16 cellular contexts compared by ENCODE assay signal in genomic region chr16:48386559-48387312, GRCh38. TPM values are rescaled to one million over a fixed set of nuclear protein-coding genes. Genes with fewer than 3 reads are reported as not detected.
DNase-seq lines count a peak whose midpoint lies in the region; ATAC-seq, FAIRE-seq and TF ChIP-seq lines count a peak whose summit lies in the region.
"Had no signal": no experiment of that assay in that cellular context is flagged by ENCODE, and none has a peak within 500 bp of the region (broad histone marks: within the 10 kb centered on the region; RNA-seq: fewer than 3 reads in every experiment).

No MANE protein-coding gene starts in this region.

- TF ChIP-seq CTCF in chondrocyte (IDR thresholded peaks at IDR 0.05), result no peak
- no peak for TF ChIP-seq CTCF in tibial nerve (IDR thresholded peaks at IDR 0.05)
- no peak for TF ChIP-seq CTCF in kidney (IDR thresholded peaks at IDR 0.05; ENCODE audit: borderline replicate concordance, extremely low read depth, insufficient read depth)

- H3K4me1 ChIP-seq in tibial nerve, result peaks cover 0 to 37% (median 23%) of the 10 kb centered on the region in 4 donors
- H3K4me1 ChIP-seq in kidney (ENCODE audit: control insufficient read depth in 1 of 2, insufficient read depth in 1 of 2, low read depth in 1 of 2, low read length in 2 of 2), result peaks cover 8% of the 10 kb centered on the region in 2 donors

- H3K9ac ChIP-seq in kidney (ENCODE audit: low read length in 2 of 2), result no peak overlapping the region

- H3K4me1 Mint-ChIP-seq in activated T-cell treated with anti-CD3 and anti-CD28 coated beads, Interleukin-2, amount 50 U/mL, for 4 hours (ENCODE audit: low read depth), result peaks cover 16% of the 10 kb centered on the region
- H3K4me1 Mint-ChIP-seq in chondrocyte (ENCODE audit: low read depth), result peaks cover 43% of the 10 kb centered on the region
- H3K4me1 Mint-ChIP-seq in natural killer cell treated with Interleukin-12 subunit alpha and Interleukin-12 subunit beta and Interleukin-15 and Interleukin-18, amount 100 ng/mL, for 72 hours (ENCODE audit: low read depth in 2 of 2), result peaks cover 8 to 20% of the 10 kb centered on the region in 2 donors

- no peak for TF ChIP-seq POLR2A in tibial nerve (IDR thresholded peaks at IDR 0.05)

- no peak for FAIRE-seq in kidney (lab: Jason Lieb, UNC)

- 70 to 79% methylated on average over 17 of the region's 17 CpGs for WGBS in tibial nerve, 2 donors

- peak overlapping the region; percentile 52 to 100 (median 96) for H3K27ac ChIP-seq in tibial nerve
- peak overlapping the region in 1 of 2 donors; percentile 4 for H3K27ac ChIP-seq in kidney (ENCODE audit: low read depth in 2 of 2, low read length in 2 of 2)

- H3K4me3 ChIP-seq in tibial nerve (no peak overlapping the region), kidney (ENCODE audit: low read length in 2 of 2) (no peak overlapping the region)

- H3K27me3 Mint-ChIP-seq in activated T-cell treated with anti-CD3 and anti-CD28 coated beads, Interleukin-2, amount 50 U/mL, for 4 hours (ENCODE audit: low read depth), result no peaks in the 10 kb centered on the region
- H3K27me3 Mint-ChIP-seq in chondrocyte (ENCODE audit: low read depth), result no peaks in the 10 kb centered on the region
- no peaks in the 10 kb centered on the region for H3K27me3 Mint-ChIP-seq in natural killer cell treated with Interleukin-12 subunit alpha and Interleukin-12 subunit beta and Interleukin-15 and Interleukin-18, amount 100 ng/mL, for 72 hours

- H3K9me3 ChIP-seq in tibial nerve, result no peaks in the 10 kb centered on the region
- H3K9me3 ChIP-seq in kidney (ENCODE audit: control insufficient read depth in 1 of 2, low read length in 2 of 2), result no peaks in the 10 kb centered on the region
- H3K9me3 ChIP-seq: sigmoid colon, suprapubic skin had no signal

- intact Hi-C loops in kidney (cut with DNase I), result no loop called here

- H3K27ac Mint-ChIP-seq in chondrocyte (ENCODE audit: unreplicated experiment), result peak overlapping the region; percentile 94
- H3K27ac Mint-ChIP-seq in natural killer cell treated with Interleukin-12 subunit alpha and Interleukin-12 subunit beta and Interleukin-15 and Interleukin-18, amount 100 ng/mL, for 72 hours, result peak overlapping the region in 1 of 2 donors; percentile 80

- H3K27me3 ChIP-seq in tibial nerve, result no peaks in the 10 kb centered on the region
- H3K27me3 ChIP-seq: sigmoid colon, suprapubic skin had no signal

- no peak for DNase-seq in activated T-cell treated with anti-CD3 and anti-CD28 coated beads, Interleukin-2, amount 50 U/mL, for 4 hours
- DNase-seq in activated T-cell treated with anti-CD3 and anti-CD28 coated beads for 4 hours (no peak), chondrocyte (ENCODE audit: low spot score) (no peak), tibial nerve (ENCODE audit: low spot score in 2 of 2) (peak; percentile 37 to 61), kidney (no peak), amygdala (lab: John Stamatoyannopoulos, UW) (no peak)
- no peak for DNase-seq in natural killer cell treated with Interleukin-12 subunit alpha and Interleukin-12 subunit beta and Interleukin-15 and Interleukin-18, amount 100 ng/mL, for 72 hours (ENCODE audit: low spot score)
- DNase-seq: anterior cingulate cortex, DMS79 treated with DMSO at 0.1 percent for 48 hours, GOT3, hippocampal formation, NCI-H2171, sigmoid colon, T-helper 9 cell had no signal

- TF ChIP-seq EP300 in tibial nerve (IDR thresholded peaks at IDR 0.05), result peak; percentile 30 to 69

- no peaks in the 10 kb centered on the region for H3K9me3 Mint-ChIP-seq in activated T-cell treated with anti-CD3 and anti-CD28 coated beads, Interleukin-2, amount 50 U/mL, for 4 hours
- H3K9me3 Mint-ChIP-seq in chondrocyte (ENCODE audit: low read depth), result no peaks in the 10 kb centered on the region
- H3K9me3 Mint-ChIP-seq in natural killer cell treated with Interleukin-12 subunit alpha and Interleukin-12 subunit beta and Interleukin-15 and Interleukin-18, amount 100 ng/mL, for 72 hours, result no peaks in the 10 kb centered on the region

- no peaks in the 10 kb centered on the region for H3K36me3 ChIP-seq in tibial nerve
- no peaks in the 10 kb centered on the region for H3K36me3 ChIP-seq in kidney (ENCODE audit: control insufficient read depth in 1 of 2, insufficient read depth in 2 of 2, low read length in 2 of 2)
- H3K36me3 ChIP-seq: sigmoid colon, suprapubic skin had no signal

- ATAC-seq in activated T-cell treated with anti-CD3 and anti-CD28 coated beads, Interleukin-2, amount 50 U/mL, for 4 hours, result no peak
- ATAC-seq in natural killer cell treated with Interleukin-12 subunit alpha and Interleukin-12 subunit beta and Interleukin-15 and Interleukin-18, amount 100 ng/mL, for 72 hours, result no peak
- no peak for ATAC-seq in HG03565 (IDR thresholded peaks at IDR 0.05; ENCODE audit: unreplicated experiment)

- peak overlapping the region; percentile 33 for H3K4me3 Mint-ChIP-seq in activated T-cell treated with anti-CD3 and anti-CD28 coated beads, Interleukin-2, amount 50 U/mL, for 4 hours
- H3K4me3 Mint-ChIP-seq in chondrocyte (ENCODE audit: unreplicated experiment), result peak overlapping the region; percentile 87
- peak overlapping the region; percentile 22 for H3K4me3 Mint-ChIP-seq in natural killer cell treated with Interleukin-12 subunit alpha and Interleukin-12 subunit beta and Interleukin-15 and Interleukin-18, amount 100 ng/mL, for 72 hours

- no peaks in the 10 kb centered on the region for H3K36me3 Mint-ChIP-seq in activated T-cell treated with anti-CD3 and anti-CD28 coated beads, Interleukin-2, amount 50 U/mL, for 4 hours (ENCODE audit: insufficient read depth)
- H3K36me3 Mint-ChIP-seq in chondrocyte (ENCODE audit: low read depth), result no peaks in the 10 kb centered on the region
- no peaks in the 10 kb centered on the region for H3K36me3 Mint-ChIP-seq in natural killer cell treated with Interleukin-12 subunit alpha and Interleukin-12 subunit beta and Interleukin-15 and Interleukin-18, amount 100 ng/mL, for 72 hours

RNA-seq across cellular contexts. Expression of gene SIAH1, which starts 1.5 kb away (rescaled TPM):
- 10 to 100 TPM in 2 of 3 donors, 1 to 10 TPM in 1; 10.0 to 12.2 (median 10.4) TPM for total RNA-seq in activated T-cell treated with anti-CD3 and anti-CD28 coated beads, Interleukin-2, amount 50 U/mL, for 4 hours
- 33.8 to 52.0 TPM (median 34.5 TPM) in 3 replicates for total RNA-seq in chondrocyte
- 10 to 100 TPM; 21.0 to 25.7 TPM for total RNA-seq in natural killer cell treated with Interleukin-12 subunit alpha and Interleukin-12 subunit beta and Interleukin-15 and Interleukin-18, amount 100 ng/mL, for 72 hours
- 10 to 100 TPM; 26.1 to 44.3 (median 40.1) TPM for total RNA-seq in tibial nerve
- 26.8 TPM for total RNA-seq in kidney
- polyA plus RNA-seq in kidney (ENCODE audit: insufficient read depth, low read depth, low replicate concordance), result 12.7 TPM

Comparison
In these comparisons a context has a peak if more than half of its experiments do, and no peak if none do; other contexts are left out.
1. DNase-seq: peak in tibial nerve (2 of 2); none in activated T-cell treated with anti-CD3 and anti-CD28 coated beads, Interleukin-2, amount 50 U/mL, for 4 hours (single experiment), activated T-cell treated with anti-CD3 and anti-CD28 coated beads for 4 hours (single experiment), chondrocyte (single experiment), natural killer cell treated with Interleukin-12 subunit alpha and Interleukin-12 subunit beta and Interleukin-15 and Interleukin-18, amount 100 ng/mL, for 72 hours (single experiment), kidney (single experiment) and amygdala (0 of 56).
2. H3K4me3 Mint-ChIP-seq: peak in every context shown above with its lines; median percentile 87 in chondrocyte; 33 in activated T-cell treated with anti-CD3 and anti-CD28 coated beads, Interleukin-2, amount 50 U/mL, for 4 hours; 22 in natural killer cell treated with Interleukin-12 subunit alpha and Interleukin-12 subunit beta and Interleukin-15 and Interleukin-18, amount 100 ng/mL, for 72 hours.